ENCODE assay signal across 22 cellular contexts in genomic region chr22:44399906-44400762, GRCh38.
A peak's percentile ranks its signal among the peaks of the same experiment; 100 is the strongest.
DNase-seq lines count a peak whose midpoint lies in the region; ATAC-seq, FAIRE-seq and TF ChIP-seq lines count a peak whose summit lies in the region.
"Had no signal": no experiment of that assay in that cellular context is flagged by ENCODE, and none has a peak within 500 bp of the region (broad histone marks: within the 10 kb centered on the region; RNA-seq: fewer than 3 reads in every experiment).

No MANE protein-coding gene starts in this region.

- H3K36me3 Mint-ChIP-seq in activated T-cell treated with anti-CD3 and anti-CD28 coated beads, Interleukin-2, amount 50 U/mL, for 24 hours (ENCODE audit: low read depth) = no peaks in the 10 kb centered on the region
- H3K36me3 Mint-ChIP-seq: CD4-positive, alpha-beta memory T cell had no signal

- H3K27ac ChIP-seq in left lung = no peak overlapping the region
- no peak overlapping the region for H3K27ac ChIP-seq in tibial artery
- H3K27ac ChIP-seq: esophagus squamous epithelium, pancreas had no signal

- H3K27me3 ChIP-seq in NT2/D1 (ENCODE audit: insufficient read depth, insufficient read length) = no peaks in the 10 kb centered on the region
- peaks cover 0 to 8% of the 10 kb centered on the region in 2 donors for H3K27me3 ChIP-seq in left lung
- H3K27me3 ChIP-seq in tibial artery = peaks cover 0 to 21% of the 10 kb centered on the region in 2 donors
- H3K27me3 ChIP-seq: pancreas had no signal

- TF ChIP-seq CTCF in left lung (IDR thresholded peaks at IDR 0.05) = no peak
- no peak for TF ChIP-seq CTCF in tibial artery (IDR thresholded peaks at IDR 0.05)

- no peaks in the 10 kb centered on the region for H3K9me3 Mint-ChIP-seq in activated T-cell treated with anti-CD3 and anti-CD28 coated beads, Interleukin-2, amount 50 U/mL, for 24 hours
- H3K9me3 Mint-ChIP-seq: activated T-helper 2 cell treated with anti-CD3 and anti-CD28 coated beads, Interferon-gamma antibody, Interleukin-2, Interleukin-4, amounts not matched to agents 10 μg/mL and 5 μg/mL and 100 μg/mL, durations not matched to agents 14 hours and 24 hours and 36 hours; CD4-positive, alpha-beta memory T cell had no signal

- peak; percentile 19 for DNase-seq in activated T-cell treated with anti-CD3 and anti-CD28 coated beads, Interleukin-2, amount 50 U/mL, for 24 hours
- DNase-seq in activated T-cell treated with anti-CD3 and anti-CD28 coated beads, Interleukin-2, amount 50 U/mL, for 1 hour = no peak
- DNase-seq in NT2/D1 (ENCODE audit: low read depth, low spot score) (no peak), left lung (peak; percentile 26 to 58), tibial artery (peak; percentile 8 to 31), SHP77 (lab: John Stamatoyannopoulos, UW) (no peak), urothelium cell line (ENCODE audit: low spot score) (no peak)
- DNase-seq: amygdala; caudate nucleus; CD4-positive, alpha-beta memory T cell; effector CD8-positive, alpha-beta T cell; esophagus squamous epithelium; Karpas-422; NCI-H1092 treated with DMSO at 0.1 percent for 48 hours; NCI-H2171 treated with DMSO at 0.1 percent for 48 hours; NCI-H774; small intestine; stimulated activated CD4-positive, alpha-beta T cell treated with anti-CD3 and anti-CD28 coated beads, Interleukin-4, amount 100 ng/mL, for 4 hours had no signal

- H3K27me3 Mint-ChIP-seq in activated T-cell treated with anti-CD3 and anti-CD28 coated beads, Interleukin-2, amount 50 U/mL, for 24 hours = no peaks in the 10 kb centered on the region

- H3K9ac ChIP-seq in NT2/D1 (ENCODE audit: insufficient read length, low read depth) = peak overlapping the region; percentile 10

- H3K4me3 ChIP-seq in NT2/D1 (ENCODE audit: insufficient read length, low read depth) (no peak overlapping the region), left lung (no peak overlapping the region), tibial artery (no peak overlapping the region)
- H3K4me3 ChIP-seq: esophagus squamous epithelium, lung, pancreas had no signal

- intact Hi-C loops in left lung (cut with DNase I) = no loop called here
- intact Hi-C loops in tibial artery (cut with DNase I; ENCODE audit: low total_unique reads) = no loop called here

- H3K9me3 ChIP-seq in NT2/D1 (ENCODE audit: insufficient read depth, low read length) (no peaks in the 10 kb centered on the region), left lung (no peaks in the 10 kb centered on the region), tibial artery (no peaks in the 10 kb centered on the region)
- H3K9me3 ChIP-seq: esophagus squamous epithelium, pancreas had no signal

- H3K4me1 ChIP-seq in NT2/D1 (ENCODE audit: insufficient read depth, insufficient read length) (peaks cover 6% of the 10 kb centered on the region), left lung (no peaks in the 10 kb centered on the region), tibial artery (no peaks in the 10 kb centered on the region)
- H3K4me1 ChIP-seq: esophagus squamous epithelium, pancreas had no signal

- H3K36me3 ChIP-seq in NT2/D1 (ENCODE audit: insufficient read depth, insufficient read length, low read length) = no peaks in the 10 kb centered on the region
- no peaks in the 10 kb centered on the region for H3K36me3 ChIP-seq in left lung
- H3K36me3 ChIP-seq in tibial artery = no peaks in the 10 kb centered on the region
- H3K36me3 ChIP-seq: esophagus squamous epithelium, pancreas had no signal

- no peaks in the 10 kb centered on the region for H3K4me1 Mint-ChIP-seq in activated T-cell treated with anti-CD3 and anti-CD28 coated beads, Interleukin-2, amount 50 U/mL, for 24 hours (ENCODE audit: low read depth)

- no peak for ATAC-seq in left lung
- no peak for ATAC-seq in HG03045 (IDR thresholded peaks at IDR 0.05; ENCODE audit: unreplicated experiment)

- no peak overlapping the region for H3K27ac Mint-ChIP-seq in activated T-cell treated with anti-CD3 and anti-CD28 coated beads, Interleukin-2, amount 50 U/mL, for 24 hours
- H3K27ac Mint-ChIP-seq: activated T-helper 2 cell treated with anti-CD3 and anti-CD28 coated beads, Interferon-gamma antibody, Interleukin-2, Interleukin-4, amounts not matched to agents 10 μg/mL and 5 μg/mL and 100 μg/mL, durations not matched to agents 14 hours and 24 hours and 36 hours had no signal

- FAIRE-seq in urothelium cell line (lab: Jason Lieb, UNC) = no peak
- FAIRE-seq: pancreas, small intestine had no signal

- no peak overlapping the region for H3K4me3 Mint-ChIP-seq in activated T-cell treated with anti-CD3 and anti-CD28 coated beads, Interleukin-2, amount 50 U/mL, for 24 hours
- H3K4me3 Mint-ChIP-seq: CD4-positive, alpha-beta memory T cell had no signal

Comparison
In these comparisons a context has a peak if more than half of its experiments do, and no peak if none do; other contexts are left out.
1. DNase-seq: peak in activated T-cell treated with anti-CD3 and anti-CD28 coated beads, Interleukin-2, amount 50 U/mL, for 24 hours (single experiment), left lung (2 of 2) and tibial artery (2 of 2); none in activated T-cell treated with anti-CD3 and anti-CD28 coated beads, Interleukin-2, amount 50 U/mL, for 1 hour (single experiment), NT2/D1 (single experiment), SHP77 (0 of 2) and urothelium cell line (single experiment).